22 cellular contexts compared by ENCODE assay signal in genomic region chr12:122838841-122839240, GRCh38. TPM values are rescaled to one million over a fixed set of nuclear protein-coding genes. Genes with fewer than 3 reads are reported as not detected.
DNase-seq lines count a peak whose midpoint lies in the region; FAIRE-seq and TF ChIP-seq lines count a peak whose summit lies in the region.
"Had no signal": no experiment of that assay in that cellular context is flagged by ENCODE, and none has a peak within 500 bp of the region (broad histone marks: within the 10 kb centered on the region; RNA-seq: fewer than 3 reads in every experiment).

No MANE protein-coding gene starts in this region.

- no peak overlapping the region for H3K27ac ChIP-seq in BLaER1 treated with 17β-estradiol and CSF1 and Interleukin-3, amounts not matched to agents 10 nM and 100 nM
- H3K27ac ChIP-seq in RWPE1 (0 out of 2 replicates have a peak overlapping the region, but pooled peaks have one; percentile 32), kidney (ENCODE audit: low read depth in 2 of 2, low read length in 2 of 2) (peak overlapping the region; percentile 84 to 92)
- H3K27ac ChIP-seq: foreskin keratinocyte, PC-9, thyroid gland had no signal

- no peak for DNase-seq in RWPE1 (ENCODE audit: low spot score)
- no peak for DNase-seq in kidney
- no peak for DNase-seq in neural crest cell (ENCODE audit: low read depth, low spot score)
- no peak for DNase-seq in cerebellar nuclear complex (lab: John Stamatoyannopoulos, UW)
- no peak for DNase-seq in NCI-H1694 treated with DMSO at 0.1 percent for 48 hours (lab: John Stamatoyannopoulos, UW)
- DNase-seq in superior temporal gyrus (ENCODE audit: extremely low spot score), result no peak
- no peak for DNase-seq in activated T-helper 2 cell treated with anti-CD3 and anti-CD28 coated beads, Interferon-gamma antibody, Interleukin-2, Interleukin-4, amounts not matched to agents 10 μg/mL and 5 μg/mL and 100 μg/mL, durations not matched to agents 14 hours and 24 hours and 36 hours (ENCODE audit: low spot score)
- DNase-seq: activated CD4-positive, alpha-beta T cell treated with anti-CD3 and anti-CD28 coated beads, Interleukin-2, amount 10 ng/mL, durations not matched to agents 7 days and 5 days; activated CD8-positive, alpha-beta memory T cell treated with anti-CD3 and anti-CD28 coated beads, Interleukin-2, amount 50 U/mL, for 4 hours; activated effector memory CD4-positive, alpha-beta T cell treated with anti-CD3 and anti-CD28 coated beads, Interleukin-2, amount 50 U/mL, for 16 hours; foreskin keratinocyte; H7; KG1; midbrain; MV-4-11; NCI-H187 treated with DMSO at 0.1 percent for 48 hours; PC-9; SIG-M5; stimulated activated CD8-positive, alpha-beta memory T cell treated with anti-CD3 and anti-CD28 coated beads, Interleukin-4, amount 100 ng/mL, for 48 hours; thyroid gland had no signal

- no peaks in the 10 kb centered on the region for H3K36me3 Mint-ChIP-seq in neural crest cell (ENCODE audit: low read depth)
- H3K36me3 Mint-ChIP-seq in activated T-helper 2 cell treated with anti-CD3 and anti-CD28 coated beads, Interferon-gamma antibody, Interleukin-2, Interleukin-4, amounts not matched to agents 10 μg/mL and 5 μg/mL and 100 μg/mL, durations not matched to agents 14 hours and 24 hours and 36 hours (ENCODE audit: low read depth), result peaks cover 14% of the 10 kb centered on the region

- H4K20me1 ChIP-seq in BLaER1 treated with 17β-estradiol and CSF1 and Interleukin-3, amounts not matched to agents 10 nM and 100 nM, result peaks cover 0 to 72% (median 1%) of the 10 kb centered on the region in 11 experiments; a peak in 11 of 22 replicates

- H3K9me3 ChIP-seq in BLaER1 treated with 17β-estradiol and CSF1 and Interleukin-3, amounts not matched to agents 10 nM and 100 nM (replicated peaks in 1 of 11), result no peaks in the 10 kb centered on the region
- no peaks in the 10 kb centered on the region for H3K9me3 ChIP-seq in kidney (ENCODE audit: control insufficient read depth in 1 of 2, low read length in 2 of 2)
- H3K9me3 ChIP-seq: thyroid gland had no signal

- TF ChIP-seq CTCF in RWPE1 (conservative IDR thresholded peaks at IDR 0.05; ENCODE audit: low read depth) (no peak), kidney (IDR thresholded peaks at IDR 0.05; ENCODE audit: borderline replicate concordance, extremely low read depth, insufficient read depth) (no peak), neural crest cell (conservative IDR thresholded peaks at IDR 0.05) (no peak)

- peaks cover 0 to 24% (median 0%) of the 10 kb centered on the region in 11 experiments; a peak in 3 of 22 replicates for H3K27me3 ChIP-seq in BLaER1 treated with 17β-estradiol and CSF1 and Interleukin-3, amounts not matched to agents 10 nM and 100 nM
- H3K27me3 ChIP-seq: foreskin keratinocyte, thyroid gland had no signal

- H3K27ac Mint-ChIP-seq in neural crest cell (ENCODE audit: unreplicated experiment), result no peak overlapping the region
- H3K27ac Mint-ChIP-seq in activated T-helper 2 cell treated with anti-CD3 and anti-CD28 coated beads, Interferon-gamma antibody, Interleukin-2, Interleukin-4, amounts not matched to agents 10 μg/mL and 5 μg/mL and 100 μg/mL, durations not matched to agents 14 hours and 24 hours and 36 hours, result no peak overlapping the region
- H3K27ac Mint-ChIP-seq: activated CD4-positive, alpha-beta T cell treated with anti-CD3 and anti-CD28 coated beads, Interleukin-2, amount 10 ng/mL, durations not matched to agents 7 days and 5 days had no signal

- H3K4me1 Mint-ChIP-seq in neural crest cell, result peaks cover 48% of the 10 kb centered on the region
- peaks cover 22% of the 10 kb centered on the region for H3K4me1 Mint-ChIP-seq in activated T-helper 2 cell treated with anti-CD3 and anti-CD28 coated beads, Interferon-gamma antibody, Interleukin-2, Interleukin-4, amounts not matched to agents 10 μg/mL and 5 μg/mL and 100 μg/mL, durations not matched to agents 14 hours and 24 hours and 36 hours (ENCODE audit: low read depth)

- H3K9me3 Mint-ChIP-seq in neural crest cell, result no peaks in the 10 kb centered on the region
- no peaks in the 10 kb centered on the region for H3K9me3 Mint-ChIP-seq in activated T-helper 2 cell treated with anti-CD3 and anti-CD28 coated beads, Interferon-gamma antibody, Interleukin-2, Interleukin-4, amounts not matched to agents 10 μg/mL and 5 μg/mL and 100 μg/mL, durations not matched to agents 14 hours and 24 hours and 36 hours
- H3K9me3 Mint-ChIP-seq: activated CD4-positive, alpha-beta T cell treated with anti-CD3 and anti-CD28 coated beads, Interleukin-2, amount 10 ng/mL, durations not matched to agents 7 days and 5 days had no signal

- POLR2A ChIA-PET in RWPE1 (lab: Yijun Ruan, JAX; ENCODE audit: low non-redundant PET), result no interaction called here

- peaks cover 0 to 21% (median 0%) of the 10 kb centered on the region in 11 experiments; a peak in 5 of 22 replicates for H3K36me3 ChIP-seq in BLaER1 treated with 17β-estradiol and CSF1 and Interleukin-3, amounts not matched to agents 10 nM and 100 nM
- H3K36me3 ChIP-seq in kidney (ENCODE audit: control insufficient read depth in 1 of 2, insufficient read depth in 2 of 2, low read length in 2 of 2), result peaks cover 0 to 5% of the 10 kb centered on the region in 2 donors
- H3K36me3 ChIP-seq: thyroid gland had no signal

- H3K4me2 ChIP-seq in BLaER1 treated with 17β-estradiol and CSF1 and Interleukin-3, amounts not matched to agents 10 nM and 100 nM, result peak overlapping the region in 9 of 11 experiments; percentile 81 to 99 (median 95); a peak in 15 of 22 replicates

- FAIRE-seq in kidney (lab: Jason Lieb, UNC), result no peak
- FAIRE-seq: bronchial epithelial cell had no signal

- H3K4me1 ChIP-seq in BLaER1 treated with 17β-estradiol and CSF1 and Interleukin-3, amounts not matched to agents 10 nM and 100 nM, result peaks cover 30 to 85% (median 80%) of the 10 kb centered on the region in 10 experiments
- peaks cover 58 to 63% of the 10 kb centered on the region in 2 donors for H3K4me1 ChIP-seq in kidney (ENCODE audit: control insufficient read depth in 1 of 2, insufficient read depth in 1 of 2, low read depth in 1 of 2, low read length in 2 of 2)

- H3K4me3 Mint-ChIP-seq in neural crest cell, result peak overlapping the region; percentile 3
- H3K4me3 Mint-ChIP-seq in activated T-helper 2 cell treated with anti-CD3 and anti-CD28 coated beads, Interferon-gamma antibody, Interleukin-2, Interleukin-4, amounts not matched to agents 10 μg/mL and 5 μg/mL and 100 μg/mL, durations not matched to agents 14 hours and 24 hours and 36 hours (ENCODE audit: low read depth), result no peak overlapping the region
- H3K4me3 Mint-ChIP-seq: activated CD4-positive, alpha-beta T cell treated with anti-CD3 and anti-CD28 coated beads, Interleukin-2, amount 10 ng/mL, durations not matched to agents 7 days and 5 days had no signal

- peak overlapping the region in 1 of 11 experiments; percentile 91; a peak in 1 of 22 replicates for H3K9ac ChIP-seq in BLaER1 treated with 17β-estradiol and CSF1 and Interleukin-3, amounts not matched to agents 10 nM and 100 nM
- peak overlapping the region; percentile 14 to 29 for H3K9ac ChIP-seq in kidney (ENCODE audit: low read length in 2 of 2)

- no peak overlapping the region for H3K4me3 ChIP-seq in BLaER1 treated with 17β-estradiol and CSF1 and Interleukin-3, amounts not matched to agents 10 nM and 100 nM
- peak overlapping the region; percentile 40 to 92 for H3K4me3 ChIP-seq in kidney (ENCODE audit: low read length in 2 of 2)
- H3K4me3 ChIP-seq: PC-9, thyroid gland had no signal

- H3K27me3 Mint-ChIP-seq in neural crest cell (ENCODE audit: low read depth), result peaks cover 36% of the 10 kb centered on the region
- H3K27me3 Mint-ChIP-seq in activated T-helper 2 cell treated with anti-CD3 and anti-CD28 coated beads, Interferon-gamma antibody, Interleukin-2, Interleukin-4, amounts not matched to agents 10 μg/mL and 5 μg/mL and 100 μg/mL, durations not matched to agents 14 hours and 24 hours and 36 hours (ENCODE audit: low read depth), result peaks cover 8% of the 10 kb centered on the region

- CTCF ChIA-PET in RWPE1 (lab: Yijun Ruan, JAX), result interaction anchor here (0.5 kb wide), 1 partner anchor 73 kb away, joined by 3 read pairs; no protein-coding TSS in a partner anchor

- intact Hi-C loops in kidney (cut with DNase I), result no loop called here
- intact Hi-C loops in activated T-helper 2 cell treated with anti-CD3 and anti-CD28 coated beads, Interferon-gamma antibody, Interleukin-2, Interleukin-4, amounts not matched to agents 10 μg/mL and 5 μg/mL and 100 μg/mL, durations not matched to agents 14 hours and 24 hours and 36 hours (cut with micrococcal nuclease), result no loop called here

RNA-seq across cellular contexts. Expression of gene HIP1R, which starts 3.6 kb away (rescaled TPM):
- total RNA-seq in kidney, result 87.8 TPM
- polyA plus RNA-seq in kidney (ENCODE audit: insufficient read depth, low read depth, low replicate concordance), result 39.4 TPM
- 20.7 and 23.2 TPM in 2 replicates for total RNA-seq in neural crest cell
- total RNA-seq in activated T-helper 2 cell treated with anti-CD3 and anti-CD28 coated beads, Interferon-gamma antibody, Interleukin-2, Interleukin-4, amounts not matched to agents 10 μg/mL and 5 μg/mL and 100 μg/mL, durations not matched to agents 14 hours and 24 hours and 36 hours, result 28.8 and 29.0 TPM in 2 replicates

RNA-seq across cellular contexts. Expression of gene VPS37B, which starts 57.1 kb away (rescaled TPM):
- 47.8 TPM for total RNA-seq in kidney
- polyA plus RNA-seq in kidney (ENCODE audit: insufficient read depth, low read depth, low replicate concordance), result 21.4 TPM
- total RNA-seq in neural crest cell, result 40.9 and 41.5 TPM in 2 replicates
- 11.5 and 11.7 TPM in 2 replicates for total RNA-seq in activated T-helper 2 cell treated with anti-CD3 and anti-CD28 coated beads, Interferon-gamma antibody, Interleukin-2, Interleukin-4, amounts not matched to agents 10 μg/mL and 5 μg/mL and 100 μg/mL, durations not matched to agents 14 hours and 24 hours and 36 hours

Comparison
In these comparisons a context has a peak if more than half of its experiments do, and no peak if none do; other contexts are left out.
1. H3K27ac ChIP-seq: peak in RWPE1 (single experiment) and kidney (2 of 2); none in BLaER1 treated with 17β-estradiol and CSF1 and Interleukin-3, amounts not matched to agents 10 nM and 100 nM (0 of 11).
2. H3K4me3 ChIP-seq: peak in kidney (2 of 2); none in BLaER1 treated with 17β-estradiol and CSF1 and Interleukin-3, amounts not matched to agents 10 nM and 100 nM (0 of 10).